Comparison of ENCODE assay signal across 35 cellular contexts in genomic region chr13:26163812-26164211, GRCh38.
"Had no signal": no experiment of that assay in that cellular context is flagged by ENCODE, and none has a peak within 500 bp of the region (broad histone marks: within the 10 kb centered on the region; RNA-seq: fewer than 3 reads in every experiment).

No MANE protein-coding gene starts in this region.

- H3K9me3 ChIP-seq: MG63 had no signal

- H3K36me3 ChIP-seq: MG63 had no signal

- H3K4me3 ChIP-seq: MG63 had no signal

- DNase-seq: Karpas-422, Kasumi-1, MG63, MM.1S, MV-4-11, NCI-H1048, NCI-H1092, NCI-H1092 treated with DMSO at 0.1 percent for 48 hours, NCI-H1105, NCI-H1105 treated with DMSO at 0.1 percent for 48 hours, NCI-H1417, NCI-H1417 treated with DMSO at 0.1 percent for 48 hours, NCI-H1436, NCI-H1436 treated with DMSO at 0.1 percent for 48 hours, NCI-H146, NCI-H1694, NCI-H1694 treated with DMSO at 0.1 percent for 48 hours, NCI-H187, NCI-H187 treated with DMSO at 0.1 percent for 48 hours, NCI-H1930, NCI-H2029, NCI-H2029 treated with DMSO at 0.1 percent for 48 hours, NCI-H2081, NCI-H2081 treated with DMSO at 0.1 percent for 48 hours, NCI-H2107, NCI-H2171, NCI-H2171 treated with DMSO at 0.1 percent for 48 hours, NCI-H2227 treated with DMSO at 0.1 percent for 48 hours, NCI-H226, NCI-H345, NCI-H446, NCI-H446 treated with DMSO at 0.1 percent for 48 hours, NCI-H510A, NCI-H510A treated with DMSO at 0.1 percent for 48 hours, NCI-H524 had no signal
